Comparison of ENCODE assay signal across 9 cellular contexts in the genomic region with DNA sequence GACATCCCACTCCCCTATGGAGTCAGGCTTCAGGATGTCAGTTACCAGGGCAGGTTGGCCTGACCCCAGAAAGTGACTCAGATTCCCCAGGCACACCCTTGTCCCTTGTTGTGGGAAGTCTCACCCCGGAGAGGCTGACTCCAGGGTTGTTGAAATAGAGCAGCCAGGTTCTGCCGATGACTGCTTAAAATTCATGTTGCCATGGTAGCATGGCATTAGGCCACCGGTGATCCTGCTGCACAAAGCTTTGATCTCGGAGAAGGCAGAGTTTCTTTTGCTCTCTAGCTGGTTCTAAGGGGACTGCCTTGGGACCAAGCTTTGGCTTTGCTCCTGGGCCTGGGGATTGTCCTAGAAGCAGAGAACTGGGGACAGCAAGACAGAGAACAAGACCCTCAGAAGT.
DNase-seq lines count a peak whose midpoint lies in the region; ATAC-seq and TF ChIP-seq lines count a peak whose summit lies in the region.
"Had no signal": no experiment of that assay in that cellular context is flagged by ENCODE, and none has a peak within 500 bp of the region (broad histone marks: within the 10 kb centered on the region; RNA-seq: fewer than 3 reads in every experiment).

No MANE protein-coding gene starts in this region.

- no peaks in the 10 kb centered on the region for H4K20me1 ChIP-seq in PC-3 (ENCODE audit: low read length)

- intact Hi-C loops in PC-3 (cut with micrococcal nuclease) = no loop called here
- intact Hi-C loops in uterus (cut with DNase I; ENCODE audit: low total_unique reads) = no loop called here

- peak overlapping the region; percentile 26 for H3K4me2 ChIP-seq in PC-3 (ENCODE audit: low read length)

- H2AFZ ChIP-seq in PC-3 (ENCODE audit: low read length) = 0 out of 2 replicates have a peak overlapping the region, but pooled peaks have one; percentile 17

- H3K4me1 ChIP-seq in PC-3 (ENCODE audit: insufficient read depth, low read length) = peaks cover 11% of the 10 kb centered on the region
- H3K4me1 ChIP-seq in uterus = no peaks in the 10 kb centered on the region

- H3K36me3 Mint-ChIP-seq in stimulated activated effector memory CD8-positive, alpha-beta T cell treated with anti-CD3 and anti-CD28 coated beads, Interleukin-12 subunit alpha, Interleukin-12 subunit beta, amount 100 ng/mL, for 72 hours = no peaks in the 10 kb centered on the region
- no peaks in the 10 kb centered on the region for H3K36me3 Mint-ChIP-seq in stimulated activated memory B cell treated with anti-CD40 and anti-IgM and Interleukin-4, amounts not matched to agents 10 μg/mL and 1 μg/mL and 100 μg/mL, for 72 hours

- H3K4me3 ChIP-seq in PC-3 (ENCODE audit: low read length) (no peak overlapping the region), fibroblast of mammary gland (ENCODE audit: control insufficient read depth, low read depth, low read length) (no peak overlapping the region), uterus (no peak overlapping the region)

- no peak overlapping the region for H3K9ac ChIP-seq in PC-3 (ENCODE audit: low read length)

- no peaks in the 10 kb centered on the region for H3K9me3 ChIP-seq in PC-3 (ENCODE audit: low read length)
- H3K9me3 ChIP-seq in uterus = no peaks in the 10 kb centered on the region

- no peaks in the 10 kb centered on the region for H3K9me3 Mint-ChIP-seq in stimulated activated effector memory CD8-positive, alpha-beta T cell treated with anti-CD3 and anti-CD28 coated beads, Interleukin-12 subunit alpha, Interleukin-12 subunit beta, amount 100 ng/mL, for 72 hours
- H3K9me3 Mint-ChIP-seq in stimulated activated memory B cell treated with anti-CD40 and anti-IgM and Interleukin-4, amounts not matched to agents 10 μg/mL and 1 μg/mL and 100 μg/mL, for 72 hours = no peaks in the 10 kb centered on the region

- no peak for TF ChIP-seq POLR2A in uterus (IDR thresholded peaks at IDR 0.05)

- no peaks in the 10 kb centered on the region for H3K27me3 ChIP-seq in PC-3 (ENCODE audit: low read length)
- H3K27me3 ChIP-seq in uterus = no peaks in the 10 kb centered on the region

- peaks cover 15% of the 10 kb centered on the region for H3K4me1 Mint-ChIP-seq in stimulated activated effector memory CD8-positive, alpha-beta T cell treated with anti-CD3 and anti-CD28 coated beads, Interleukin-12 subunit alpha, Interleukin-12 subunit beta, amount 100 ng/mL, for 72 hours
- no peaks in the 10 kb centered on the region for H3K4me1 Mint-ChIP-seq in stimulated activated memory B cell treated with anti-CD40 and anti-IgM and Interleukin-4, amounts not matched to agents 10 μg/mL and 1 μg/mL and 100 μg/mL, for 72 hours
- H3K4me1 Mint-ChIP-seq: B cell had no signal

- H3K27me3 Mint-ChIP-seq in stimulated activated memory B cell treated with anti-CD40 and anti-IgM and Interleukin-4, amounts not matched to agents 10 μg/mL and 1 μg/mL and 100 μg/mL, for 72 hours = peaks cover 47% of the 10 kb centered on the region

- H3K27ac Mint-ChIP-seq in stimulated activated effector memory CD8-positive, alpha-beta T cell treated with anti-CD3 and anti-CD28 coated beads, Interleukin-12 subunit alpha, Interleukin-12 subunit beta, amount 100 ng/mL, for 72 hours = no peak overlapping the region
- H3K27ac Mint-ChIP-seq in stimulated activated memory B cell treated with anti-CD40 and anti-IgM and Interleukin-4, amounts not matched to agents 10 μg/mL and 1 μg/mL and 100 μg/mL, for 72 hours = no peak overlapping the region
- H3K27ac Mint-ChIP-seq: B cell had no signal

- ATAC-seq in PC-3 = peak; percentile 97
- ATAC-seq in stimulated activated effector memory CD8-positive, alpha-beta T cell treated with anti-CD3 and anti-CD28 coated beads, Interleukin-12 subunit alpha, Interleukin-12 subunit beta, amount 100 ng/mL, for 72 hours = peak; percentile 42
- ATAC-seq in HG02884 (IDR thresholded peaks at IDR 0.05; ENCODE audit: unreplicated experiment) = no peak
- no peak for ATAC-seq in stimulated activated memory B cell treated with anti-CD40 and anti-IgM and Interleukin-4, amounts not matched to agents 10 μg/mL and 1 μg/mL and 100 μg/mL, for 72 hours

- peak overlapping the region; percentile 26; the same call in 1 of the 2 replicates for H3K27ac ChIP-seq in PC-3 (ENCODE audit: low read length)
- H3K27ac ChIP-seq in uterus = no peak overlapping the region

- BruUV-seq in PC-3 (replicated peaks; lab: Mats Ljungman, UMichigan) = no TSS peak

- POLR2A ChIA-PET in PC-3 (lab: Charles Lee; ENCODE audit: unreplicated experiment) = no interaction called here

- peak; percentile 20 to 82 for DNase-seq in NCI-H524 (lab: John Stamatoyannopoulos, UW)
- DNase-seq in NCI-H524 treated with DMSO at 0.1 percent for 48 hours (lab: John Stamatoyannopoulos, UW) = no peak
- DNase-seq in PC-3 = peak; percentile 91
- DNase-seq in fibroblast of mammary gland (ENCODE audit: low read depth) = peak; percentile 62
- DNase-seq in stimulated activated effector memory CD8-positive, alpha-beta T cell treated with anti-CD3 and anti-CD28 coated beads, Interleukin-12 subunit alpha, Interleukin-12 subunit beta, amount 100 ng/mL, for 72 hours (ENCODE audit: low spot score in 2 of 2) = no peak
- no peak for DNase-seq in uterus

- H3K79me2 ChIP-seq in PC-3 (ENCODE audit: low read length) = no peaks in the 10 kb centered on the region

- TF ChIP-seq CTCF in PC-3 (conservative IDR thresholded peaks at IDR 0.05; ENCODE audit: low read depth, low read length) = no peak
- TF ChIP-seq CTCF in fibroblast of mammary gland (conservative IDR thresholded peaks at IDR 0.05; ENCODE audit: control insufficient read depth, insufficient read depth, low read depth, low read length) = no peak
- no peak for TF ChIP-seq CTCF in uterus (IDR thresholded peaks at IDR 0.05)

- CTCF ChIA-PET in PC-3 (lab: Charles Lee) = interaction anchor here (0.6 kb wide), 1 partner anchor 485 kb away, joined by 3 read pairs; no protein-coding TSS in a partner anchor

- H3F3A ChIP-seq in PC-3 (ENCODE audit: low read length, unreplicated experiment) = no peaks in the 10 kb centered on the region

- H3K9me2 ChIP-seq in PC-3 (replicated peaks; ENCODE audit: low read length) = no peaks in the 10 kb centered on the region

- H3K4me3 Mint-ChIP-seq in stimulated activated effector memory CD8-positive, alpha-beta T cell treated with anti-CD3 and anti-CD28 coated beads, Interleukin-12 subunit alpha, Interleukin-12 subunit beta, amount 100 ng/mL, for 72 hours = no peak overlapping the region
- no peak overlapping the region for H3K4me3 Mint-ChIP-seq in stimulated activated memory B cell treated with anti-CD40 and anti-IgM and Interleukin-4, amounts not matched to agents 10 μg/mL and 1 μg/mL and 100 μg/mL, for 72 hours
- H3K4me3 Mint-ChIP-seq: B cell had no signal

- no peaks in the 10 kb centered on the region for H3K36me3 ChIP-seq in PC-3 (ENCODE audit: low read depth, low read length)
- no peaks in the 10 kb centered on the region for H3K36me3 ChIP-seq in uterus

Comparison
In these comparisons a context has a peak if more than half of its experiments do, and no peak if none do; other contexts are left out.
1. DNase-seq: peak in NCI-H524 (2 of 2), PC-3 (single experiment) and fibroblast of mammary gland (single experiment); none in NCI-H524 treated with DMSO at 0.1 percent for 48 hours (single experiment), stimulated activated effector memory CD8-positive, alpha-beta T cell treated with anti-CD3 and anti-CD28 coated beads, Interleukin-12 subunit alpha, Interleukin-12 subunit beta, amount 100 ng/mL, for 72 hours (0 of 2) and uterus (0 of 2).
2. ATAC-seq: peak in PC-3 (single experiment) and stimulated activated effector memory CD8-positive, alpha-beta T cell treated with anti-CD3 and anti-CD28 coated beads, Interleukin-12 subunit alpha, Interleukin-12 subunit beta, amount 100 ng/mL, for 72 hours (single experiment); none in HG02884 (single experiment) and stimulated activated memory B cell treated with anti-CD40 and anti-IgM and Interleukin-4, amounts not matched to agents 10 μg/mL and 1 μg/mL and 100 μg/mL, for 72 hours (single experiment).